Comparison of ENCODE assay signal across 8 cellular contexts in genomic region chr14:90658541-90658967, GRCh38.
DNase-seq lines count a peak whose midpoint lies in the region; ATAC-seq lines count a peak whose summit lies in the region.

No MANE protein-coding gene starts in this region.

- H3K9me3 Mint-ChIP-seq in activated CD4-positive, alpha-beta T cell treated with anti-CD3 and anti-CD28 coated beads, Interleukin-2, amount 10 ng/mL, durations not matched to agents 24 days and 14 days: no peaks in the 10 kb centered on the region

- peaks cover 14% of the 10 kb centered on the region for H3K4me1 Mint-ChIP-seq in activated CD4-positive, alpha-beta T cell treated with anti-CD3 and anti-CD28 coated beads, Interleukin-2, amount 10 ng/mL, durations not matched to agents 24 days and 14 days

- peaks cover 9% of the 10 kb centered on the region for H3K27me3 Mint-ChIP-seq in activated CD4-positive, alpha-beta T cell treated with anti-CD3 and anti-CD28 coated beads, Interleukin-2, amount 10 ng/mL, durations not matched to agents 24 days and 14 days

- peak overlapping the region; percentile 4 for H3K27ac ChIP-seq in angular gyrus (ENCODE audit: low read depth, low read length)

- intact Hi-C loops in activated CD4-positive, alpha-beta T cell treated with anti-CD3 and anti-CD28 coated beads, Interleukin-2, amount 10 ng/mL, durations not matched to agents 24 days and 14 days (cut with micrococcal nuclease): loop anchor here (5.0 kb wide), 1 partner anchor 39 kb away; no protein-coding TSS in a partner anchor
- intact Hi-C loops in sciatic nerve (cut with DNase I): no loop called here

- no peak overlapping the region for H3K27ac Mint-ChIP-seq in activated CD4-positive, alpha-beta T cell treated with anti-CD3 and anti-CD28 coated beads, Interleukin-2, amount 10 ng/mL, durations not matched to agents 24 days and 14 days

- no peaks in the 10 kb centered on the region for H3K36me3 Mint-ChIP-seq in activated CD4-positive, alpha-beta T cell treated with anti-CD3 and anti-CD28 coated beads, Interleukin-2, amount 10 ng/mL, durations not matched to agents 24 days and 14 days (ENCODE audit: low read depth)

- H3K4me3 Mint-ChIP-seq in activated CD4-positive, alpha-beta T cell treated with anti-CD3 and anti-CD28 coated beads, Interleukin-2, amount 10 ng/mL, durations not matched to agents 24 days and 14 days: no peak overlapping the region

- peak; percentile 52 for ATAC-seq in sciatic nerve
- ATAC-seq in HG03354 (IDR thresholded peaks at IDR 0.05; ENCODE audit: poor library complexity, severe bottlenecking, unreplicated experiment): no peak

- peak; percentile 64 for DNase-seq in activated CD4-positive, alpha-beta T cell treated with anti-CD3 and anti-CD28 coated beads, Interleukin-2, amount 10 ng/mL, durations not matched to agents 24 days and 14 days
- no peak for DNase-seq in activated CD4-positive, alpha-beta T cell treated with anti-CD3 and anti-CD28 coated beads, Interleukin-2, amount 50 U/mL, for 4 hours
- peak; percentile 87 for DNase-seq in NCI-H226
- DNase-seq in sciatic nerve (ENCODE audit: low spot score): no peak
- no peak for DNase-seq in DMS53 (lab: John Stamatoyannopoulos, UW)
- no peak for DNase-seq in DMS114 treated with DMSO at 0.1 percent for 48 hours (lab: John Stamatoyannopoulos, UW; ENCODE audit: unreplicated experiment)

Comparison
In these comparisons a context has a peak if more than half of its experiments do, and no peak if none do; other contexts are left out.
1. DNase-seq: peak in activated CD4-positive, alpha-beta T cell treated with anti-CD3 and anti-CD28 coated beads, Interleukin-2, amount 10 ng/mL, durations not matched to agents 24 days and 14 days (single experiment) and NCI-H226 (single experiment); none in activated CD4-positive, alpha-beta T cell treated with anti-CD3 and anti-CD28 coated beads, Interleukin-2, amount 50 U/mL, for 4 hours (0 of 2), sciatic nerve (single experiment), DMS53 (single experiment) and DMS114 treated with DMSO at 0.1 percent for 48 hours (single experiment).